Comparison of ENCODE assay signal across 1 cellular context in genomic region chr10:100183482-100183881, GRCh38.
TF ChIP-seq lines count a peak whose summit lies in the region.

No MANE protein-coding gene starts in this region.

TF ChIP-seq in GM12878, 131 proteins besides CTCF, POLR2A, EP300 and RAD21 (continued from another document):
- TF ChIP-seq ZNF687 (IDR thresholded peaks at IDR 0.05) (no peak), CBFB (IDR thresholded peaks at IDR 0.05; ENCODE audit: low read depth) (no peak), ATF7 (IDR thresholded peaks at IDR 0.05; ENCODE audit: low read depth) (no peak), PBX3 (IDR thresholded peaks at IDR 0.05; ENCODE audit: insufficient replicate concordance, low read depth, low read length) (no peak), RUNX3 (IDR thresholded peaks at IDR 0.05; ENCODE audit: low read length) (no peak), YY1 (IDR thresholded peaks at IDR 0.05; ENCODE audit: low read depth, low read length) (no peak), ZNF207 (IDR thresholded peaks at IDR 0.05; ENCODE audit: borderline replicate concordance) (no peak)
